Comparison of ENCODE assay signal across 8 cellular contexts in the genomic region with DNA sequence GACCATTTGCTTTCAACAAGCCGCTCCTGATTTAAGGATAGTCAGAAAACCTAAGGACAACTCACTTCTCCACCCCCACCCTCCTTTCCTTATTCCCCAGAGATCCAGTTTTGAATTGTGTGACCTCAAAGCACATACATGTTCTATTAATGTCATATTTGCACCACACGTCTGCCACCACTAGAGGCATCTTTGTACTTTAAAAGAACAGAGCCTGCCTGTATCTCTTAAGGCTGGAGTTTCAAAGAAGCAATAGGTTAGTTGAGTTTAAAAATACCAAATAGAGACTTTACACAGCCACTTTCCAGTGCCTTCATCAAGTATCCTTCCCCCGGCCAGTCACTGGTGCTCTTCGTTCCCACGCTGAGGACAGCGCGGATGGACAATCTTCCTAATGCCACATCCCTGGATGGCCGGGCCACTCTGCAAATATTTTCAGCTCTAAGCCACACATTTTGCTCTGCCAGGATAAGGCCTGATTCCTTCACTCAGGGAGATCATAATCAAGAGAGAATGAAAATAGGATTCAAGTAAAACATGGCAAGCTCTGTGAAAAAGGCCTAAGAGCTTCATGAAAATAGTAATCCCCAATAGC.
DNase-seq lines count a peak whose midpoint lies in the region; TF ChIP-seq lines count a peak whose summit lies in the region.

No MANE protein-coding gene starts in this region.

- H3K27ac ChIP-seq in GM23248: no peak overlapping the region
- H3K27ac ChIP-seq in smooth muscle cell (ENCODE audit: low read depth): no peak overlapping the region

- H3K9ac ChIP-seq in GM23248: no peak overlapping the region
- H3K9ac ChIP-seq in Loucy (ENCODE audit: low read depth, low read length, poor library complexity, severe bottlenecking): no peak overlapping the region
- no peak overlapping the region for H3K9ac ChIP-seq in smooth muscle cell (ENCODE audit: low read depth)

- H3K4me2 ChIP-seq in GM23248 (ENCODE audit: unreplicated experiment) (no peak overlapping the region), Loucy (ENCODE audit: low read depth, low read length, poor library complexity, severe bottlenecking) (no peak overlapping the region), smooth muscle cell (no peak overlapping the region)

- no peaks in the 10 kb centered on the region for H3K4me1 ChIP-seq in GM23248 (ENCODE audit: insufficient read depth)
- H3K4me1 ChIP-seq in Loucy (ENCODE audit: insufficient read depth, low read length, poor library complexity, severe bottlenecking): no peaks in the 10 kb centered on the region
- H3K4me1 ChIP-seq in smooth muscle cell (ENCODE audit: low read depth): peaks cover 7% of the 10 kb centered on the region

- H4K20me1 ChIP-seq in GM23248 (ENCODE audit: insufficient read depth): no peaks in the 10 kb centered on the region
- H4K20me1 ChIP-seq in Loucy (ENCODE audit: insufficient read depth, low read length, poor library complexity, severe bottlenecking): no peaks in the 10 kb centered on the region
- H4K20me1 ChIP-seq in smooth muscle cell (ENCODE audit: low read depth): no peaks in the 10 kb centered on the region

- peak; percentile 7 for DNase-seq in NCI-H1694 (lab: John Stamatoyannopoulos, UW)
- DNase-seq in NCI-H1694 treated with DMSO at 0.1 percent for 48 hours (lab: John Stamatoyannopoulos, UW): no peak
- peak; percentile 49 for DNase-seq in GM23248
- DNase-seq in dermis blood vessel endothelial cell: peak; percentile 24
- no peak for DNase-seq in smooth muscle cell (lab: John Stamatoyannopoulos, UW; ENCODE audit: unreplicated experiment)
- no peak for DNase-seq in amygdala (lab: John Stamatoyannopoulos, UW)
- no peak for DNase-seq in DMS114 treated with DMSO at 0.1 percent for 48 hours (lab: John Stamatoyannopoulos, UW; ENCODE audit: unreplicated experiment)

- peak; percentile 57 for TF ChIP-seq CTCF in Loucy (conservative IDR thresholded peaks at IDR 0.05; ENCODE audit: low read length)
- peak; percentile 54 for TF ChIP-seq CTCF in smooth muscle cell (IDR thresholded peaks at IDR 0.05; ENCODE audit: borderline replicate concordance, insufficient read depth, poor library complexity, severe bottlenecking)

- no peak overlapping the region for H2AFZ ChIP-seq in GM23248
- no peak overlapping the region for H2AFZ ChIP-seq in Loucy (ENCODE audit: low read length)
- H2AFZ ChIP-seq in smooth muscle cell (ENCODE audit: low read depth): no peak overlapping the region

- no peaks in the 10 kb centered on the region for H3K27me3 ChIP-seq in GM23248 (replicated peaks; ENCODE audit: insufficient read depth)
- H3K27me3 ChIP-seq in Loucy (ENCODE audit: insufficient read depth, low read length, poor library complexity, severe bottlenecking): no peaks in the 10 kb centered on the region
- no peaks in the 10 kb centered on the region for H3K27me3 ChIP-seq in smooth muscle cell (ENCODE audit: low read depth)

- no peak overlapping the region for H3K4me3 ChIP-seq in GM23248
- no peak overlapping the region for H3K4me3 ChIP-seq in Loucy (ENCODE audit: low read length, poor library complexity, severe bottlenecking)
- no peak overlapping the region for H3K4me3 ChIP-seq in smooth muscle cell

- H3K9me3 ChIP-seq in GM23248 (ENCODE audit: low read depth) (no peaks in the 10 kb centered on the region), Loucy (ENCODE audit: insufficient read depth, low read depth, low read length) (no peaks in the 10 kb centered on the region), smooth muscle cell (replicated peaks; ENCODE audit: low read depth) (no peaks in the 10 kb centered on the region)

- no peaks in the 10 kb centered on the region for H3K79me2 ChIP-seq in GM23248 (ENCODE audit: insufficient read depth)
- H3K79me2 ChIP-seq in Loucy (ENCODE audit: insufficient read depth, low read length): no peaks in the 10 kb centered on the region
- H3K79me2 ChIP-seq in smooth muscle cell (ENCODE audit: low read depth): no peaks in the 10 kb centered on the region

- H3K36me3 ChIP-seq in GM23248 (ENCODE audit: low read depth) (no peaks in the 10 kb centered on the region), Loucy (ENCODE audit: insufficient read depth, low read length) (no peaks in the 10 kb centered on the region), smooth muscle cell (ENCODE audit: low read depth) (no peaks in the 10 kb centered on the region)

- H3K9me2 ChIP-seq in GM23248 (ENCODE audit: insufficient read depth) (no peaks in the 10 kb centered on the region), Loucy (replicated peaks; ENCODE audit: low read depth, low read length) (no peaks in the 10 kb centered on the region)

- no peaks in the 10 kb centered on the region for H3F3A ChIP-seq in GM23248 (ENCODE audit: insufficient read depth)
- H3F3A ChIP-seq in Loucy (ENCODE audit: low read depth): no peaks in the 10 kb centered on the region
- no peaks in the 10 kb centered on the region for H3F3A ChIP-seq in smooth muscle cell (ENCODE audit: low read depth)

- 85 to 89% methylated on average over 8 of the region's 8 CpGs for whole genome bisulfite sequencing in GM23248 (ENCODE audit: low coverage in 1 of 2, low lambda C conversion rate in 2 of 2, missing lambda C conversion rate in 2 of 2), 2 experiments
- 83% methylated on average over 8 of the region's 8 CpGs for WGBS in smooth muscle cell (ENCODE audit: low lambda C conversion rate)

- in situ Hi-C loops in GM23248 (cut with MboI): no loop called here

Comparison
In these comparisons a context has a peak if more than half of its experiments do, and no peak if none do; other contexts are left out.
1. DNase-seq: peak in NCI-H1694 (single experiment), GM23248 (single experiment) and dermis blood vessel endothelial cell (single experiment); none in NCI-H1694 treated with DMSO at 0.1 percent for 48 hours (single experiment), smooth muscle cell (single experiment), amygdala (0 of 56) and DMS114 treated with DMSO at 0.1 percent for 48 hours (single experiment).